ENCODE assay signal across 8 cellular contexts in genomic region chr5:37370864-37371726, GRCh38. TPM values are rescaled to one million over a fixed set of nuclear protein-coding genes. Genes with fewer than 3 reads are reported as not detected.
DNase-seq lines count a peak whose midpoint lies in the region; ATAC-seq and TF ChIP-seq lines count a peak whose summit lies in the region.

Gene NUP155 (minus strand): TSS chr5:37371106. CDS start chr5:37370977, 129 bp downstream.

- CTCF ChIA-PET in Caco-2 (lab: Charles Lee) = interaction anchor here (0.6 to 1.3 kb wide), 4 partner anchors 8 to 581 kb away, joined by 3 to 12 read pairs (median 6); partner anchors contain the start of gene WDR70
- CTCF ChIA-PET in activated CD8-positive, alpha-beta memory T cell treated with anti-CD3 and anti-CD28 coated beads, Interleukin-2, amount 10 ng/mL, durations not matched to agents 7 days and 5 days (lab: Charles Lee) = interaction anchor here (0.8 to 1.5 kb wide), 9 partner anchors 8 to 821 kb away, joined by 3 to 5 read pairs (median 4); partner anchors contain the start of gene WDR70

- H3K27ac ChIP-seq in endodermal cell (ENCODE audit: low read depth, low read length) = peak within 1 kb of the TSS; percentile 64

- H3K27ac Mint-ChIP-seq in Caco-2 (ENCODE audit: unreplicated experiment) (peak within 1 kb of the TSS; percentile 97), endodermal cell (peak within 1 kb of the TSS; percentile 99)
- peak within 1 kb of the TSS; percentile 95 for H3K27ac Mint-ChIP-seq in activated CD8-positive, alpha-beta memory T cell treated with anti-CD3 and anti-CD28 coated beads, Interleukin-2, amount 10 ng/mL, durations not matched to agents 7 days and 5 days

- H3K4me1 Mint-ChIP-seq in Caco-2 (ENCODE audit: low read depth, unreplicated experiment) (peaks cover 17% of the 10 kb centered on the region), endodermal cell (peaks cover 14% of the 10 kb centered on the region)
- H3K4me1 Mint-ChIP-seq in activated CD8-positive, alpha-beta memory T cell treated with anti-CD3 and anti-CD28 coated beads, Interleukin-2, amount 10 ng/mL, durations not matched to agents 7 days and 5 days = peaks cover 32% of the 10 kb centered on the region

- H3K36me3 ChIP-seq in Caco-2 (ENCODE audit: control insufficient read depth, insufficient read depth, low read length) (no peaks in the 10 kb centered on the region), NT2/D1 (ENCODE audit: insufficient read depth, insufficient read length, low read length) (peaks cover 13% of the 10 kb centered on the region), endodermal cell (ENCODE audit: control insufficient read depth, insufficient read depth, low read length) (no peaks in the 10 kb centered on the region)

- peak within 1 kb of the TSS; percentile 90 for H3K4me3 ChIP-seq in Caco-2 (ENCODE audit: low read depth, low read length)
- H3K4me3 ChIP-seq in NT2/D1 (ENCODE audit: insufficient read length, low read depth) = peak within 1 kb of the TSS; percentile 92
- peak within 1 kb of the TSS; percentile 100 for H3K4me3 ChIP-seq in endodermal cell (ENCODE audit: low read length)

- H3K4me1 ChIP-seq in Caco-2 (peaks cover 8% of the 10 kb centered on the region), NT2/D1 (ENCODE audit: insufficient read depth, insufficient read length) (no peaks in the 10 kb centered on the region), endodermal cell (ENCODE audit: control insufficient read depth, insufficient read depth, low read length) (no peaks in the 10 kb centered on the region)

- TF ChIP-seq CTCF in Caco-2 (IDR thresholded peaks at IDR 0.05; ENCODE audit: insufficient read depth in 1 of 2, low read depth in 1 of 2, low read length in 1 of 2, severe bottlenecking in 1 of 2, unreplicated experiment in 1 of 2) (no peak), endodermal cell (conservative IDR thresholded peaks at IDR 0.05) (no peak)

- H3K27me3 ChIP-seq in Caco-2 (replicated peaks; ENCODE audit: control insufficient read depth, insufficient read depth, low read length) (no peaks in the 10 kb centered on the region), NT2/D1 (ENCODE audit: insufficient read depth, insufficient read length) (no peaks in the 10 kb centered on the region), endodermal cell (ENCODE audit: control insufficient read depth, insufficient read depth, low read length, poor library complexity, severe bottlenecking) (peaks cover 5% of the 10 kb centered on the region)

- H3K9ac ChIP-seq in NT2/D1 (ENCODE audit: insufficient read length, low read depth) (peak within 1 kb of the TSS; percentile 87), endodermal cell (ENCODE audit: extremely low read depth, low read length, poor library complexity, severe bottlenecking) (peak within 1 kb of the TSS; percentile 92)

- H3K4me3 Mint-ChIP-seq in Caco-2 (ENCODE audit: unreplicated experiment) (peak within 1 kb of the TSS; percentile 92), endodermal cell (peak within 1 kb of the TSS; percentile 89)
- peak within 1 kb of the TSS; percentile 99 for H3K4me3 Mint-ChIP-seq in activated CD8-positive, alpha-beta memory T cell treated with anti-CD3 and anti-CD28 coated beads, Interleukin-2, amount 10 ng/mL, durations not matched to agents 7 days and 5 days

- intact Hi-C loops in Caco-2 (cut with micrococcal nuclease; ENCODE audit: unreplicated experiment) = loop anchor here (1.0 kb wide), 1 partner anchor 8 kb away; the partner anchor contains the start of gene WDR70

- no peaks in the 10 kb centered on the region for H3K9me3 ChIP-seq in Caco-2
- H3K9me3 ChIP-seq in NT2/D1 (ENCODE audit: insufficient read depth, low read length) = no peaks in the 10 kb centered on the region
- no peaks in the 10 kb centered on the region for H3K9me3 ChIP-seq in endodermal cell (ENCODE audit: control insufficient read depth, low read length)

- no peaks in the 10 kb centered on the region for H3K27me3 Mint-ChIP-seq in Caco-2 (ENCODE audit: insufficient read depth, unreplicated experiment)
- H3K27me3 Mint-ChIP-seq in activated CD8-positive, alpha-beta memory T cell treated with anti-CD3 and anti-CD28 coated beads, Interleukin-2, amount 10 ng/mL, durations not matched to agents 7 days and 5 days = no peaks in the 10 kb centered on the region
- peaks cover 3% of the 10 kb centered on the region for H3K27me3 Mint-ChIP-seq in endodermal cell (ENCODE audit: insufficient read depth)

- 2 to 4% methylated on average over 44 to 49 of the region's 49 CpGs for WGBS in endodermal cell (ENCODE audit: insufficient coverage in 1 of 2, insufficient read length in 1 of 2), 2 experiments

- DNase-seq in Caco-2 (peak; percentile 90 to 95), HUDEP-2 (lab: John Stamatoyannopoulos, UW; ENCODE audit: unreplicated experiment in 76 of 76) (peak in 75 of 76 experiments; percentile 12 to 91 (median 79)), NT2/D1 (ENCODE audit: low read depth, low spot score) (peak; percentile 90), endodermal cell (peak; percentile 97), mesenteric fat pad (ENCODE audit: low spot score) (peak; percentile 95)
- DNase-seq in activated CD8-positive, alpha-beta memory T cell treated with anti-CD3 and anti-CD28 coated beads, Interleukin-2, amount 10 ng/mL, durations not matched to agents 7 days and 5 days = peak; percentile 94
- peak; percentile 70 for DNase-seq in stimulated activated CD8-positive, alpha-beta memory T cell treated with anti-CD3 and anti-CD28 coated beads, Interleukin-15, amount 100 ng/mL, for 24 hours (ENCODE audit: low read depth)

- no TSS peak for BruUV-seq in Caco-2 (replicated peaks; lab: Mats Ljungman, UMichigan)

- ATAC-seq in GM21381 (IDR thresholded peaks at IDR 0.05; ENCODE audit: unreplicated experiment) = peak; percentile 94
- peak; percentile 95 for ATAC-seq in activated CD8-positive, alpha-beta memory T cell treated with anti-CD3 and anti-CD28 coated beads, Interleukin-2, amount 10 ng/mL, durations not matched to agents 7 days and 5 days

- POLR2A ChIA-PET in Caco-2 (lab: Charles Lee) = interaction anchor here (0.6 to 1.6 kb wide), 6 partner anchors 8 to 754 kb away, joined by 3 to 14 read pairs (median 6); partner anchors contain the start of genes CPLANE1 and WDR70

- H3K9me3 Mint-ChIP-seq in Caco-2 (ENCODE audit: unreplicated experiment) (no peaks in the 10 kb centered on the region), endodermal cell (no peaks in the 10 kb centered on the region)
- H3K9me3 Mint-ChIP-seq in activated CD8-positive, alpha-beta memory T cell treated with anti-CD3 and anti-CD28 coated beads, Interleukin-2, amount 10 ng/mL, durations not matched to agents 7 days and 5 days (ENCODE audit: low read depth) = no peaks in the 10 kb centered on the region

- peaks cover 23% of the 10 kb centered on the region for H3K36me3 Mint-ChIP-seq in Caco-2 (ENCODE audit: insufficient read depth, unreplicated experiment)
- H3K36me3 Mint-ChIP-seq in activated CD8-positive, alpha-beta memory T cell treated with anti-CD3 and anti-CD28 coated beads, Interleukin-2, amount 10 ng/mL, durations not matched to agents 7 days and 5 days = peaks cover 13% of the 10 kb centered on the region
- H3K36me3 Mint-ChIP-seq in endodermal cell (ENCODE audit: low read depth) = no peaks in the 10 kb centered on the region

RNA-seq across cellular contexts. Expression of gene NUP155, which starts in this region (rescaled TPM):
- total RNA-seq in Caco-2 (2022) (63.9 and 65.3 TPM in 2 replicates), endodermal cell (10 to 100 TPM; 68.6 to 75.3 TPM), mesenteric fat pad (21.1 TPM)
- total RNA-seq in activated CD8-positive, alpha-beta memory T cell treated with anti-CD3 and anti-CD28 coated beads, Interleukin-2, amount 10 ng/mL, durations not matched to agents 7 days and 5 days = 10 to 100 TPM; 56.6 to 62.4 TPM
- polyA plus RNA-seq in endodermal cell (2013, experiment 1 of 2) = 39.8 TPM
- polyA plus RNA-seq in endodermal cell (2013, experiment 2 of 2) = 35.0 TPM

Comparison
In these comparisons a context has a peak if more than half of its experiments do, and no peak if none do; other contexts are left out.
1. Peak in every context shown above with its lines: DNase-seq, ATAC-seq, H3K4me3 ChIP-seq and H3K27ac ChIP-seq.